1 cellular context compared by ENCODE assay signal in genomic region chr19:31292639-31293185, GRCh38.
TF ChIP-seq lines count a peak whose summit lies in the region.

No MANE protein-coding gene starts in this region.

TF ChIP-seq in HEK293, 187 proteins besides CTCF, POLR2A, EP300 and RAD21 (continued from another document):
- TF ChIP-seq AEBP2 (tag by site-specific recombination; IDR thresholded peaks at IDR 0.05; ENCODE audit: borderline replicate concordance) (0 out of 2 replicates have a peak, but pooled peaks have one; percentile 31), ZNF48 (tag by site-specific recombination; IDR thresholded peaks at IDR 0.05) (no peak), ZSCAN18 (tag by site-specific recombination; IDR thresholded peaks at IDR 0.05) (peak; percentile 64; the same call in 1 of the 2 replicates), ZNF239 (tag by site-specific recombination; IDR thresholded peaks at IDR 0.05) (0 out of 2 replicates have a peak, but pooled peaks have one; percentile 31), ZNF133 (tag by site-specific recombination; IDR thresholded peaks at IDR 0.05) (peak; percentile 28; the same call in 1 of the 2 replicates), ZNF366 (tag by site-specific recombination; conservative IDR thresholded peaks at IDR 0.05) (peak; percentile 98)
- TF ChIP-seq, protein P1, sequence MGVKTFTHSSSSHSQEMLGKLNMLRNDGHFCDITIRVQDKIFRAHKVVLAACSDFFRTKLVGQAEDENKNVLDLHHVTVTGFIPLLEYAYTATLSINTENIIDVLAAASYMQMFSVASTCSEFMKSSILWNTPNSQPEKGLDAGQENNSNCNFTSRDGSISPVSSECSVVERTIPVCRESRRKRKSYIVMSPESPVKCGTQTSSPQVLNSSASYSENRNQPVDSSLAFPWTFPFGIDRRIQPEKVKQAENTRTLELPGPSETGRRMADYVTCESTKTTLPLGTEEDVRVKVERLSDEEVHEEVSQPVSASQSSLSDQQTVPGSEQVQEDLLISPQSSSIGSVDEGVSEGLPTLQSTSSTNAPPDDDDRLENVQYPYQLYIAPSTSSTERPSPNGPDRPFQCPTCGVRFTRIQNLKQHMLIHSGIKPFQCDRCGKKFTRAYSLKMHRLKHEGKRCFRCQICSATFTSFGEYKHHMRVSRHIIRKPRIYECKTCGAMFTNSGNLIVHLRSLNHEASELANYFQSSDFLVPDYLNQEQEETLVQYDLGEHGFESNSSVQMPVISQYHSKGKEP (tag by site-specific recombination; IDR thresholded peaks at IDR 0.05) = no peak
